1 cellular context compared by ENCODE assay signal in genomic region chr12:12733118-12733517, GRCh38.
TF ChIP-seq lines count a peak whose summit lies in the region.

No MANE protein-coding gene starts in this region.

TF ChIP-seq in endothelial cell of umbilical vein, 7 proteins besides CTCF, POLR2A, EP300 and RAD21:
- TF ChIP-seq GATA2 (IDR thresholded peaks at IDR 0.05; ENCODE audit: insufficient read depth, insufficient read length, low read depth, low read length) (no peak), JUN (IDR thresholded peaks at IDR 0.05; ENCODE audit: borderline replicate concordance, insufficient read depth, insufficient read length, low read depth) (no peak), FOS (IDR thresholded peaks at IDR 0.05; ENCODE audit: borderline replicate concordance, insufficient read depth, low read length) (no peak), MYC (IDR thresholded peaks at IDR 0.05; ENCODE audit: low read depth, low read length) (no peak), POLR2AphosphoS5 (IDR thresholded peaks at IDR 0.05; ENCODE audit: insufficient read depth, low read depth, low read length) (no peak), MAX (IDR thresholded peaks at IDR 0.05; ENCODE audit: insufficient read depth, insufficient read length) (no peak), EZH2 (IDR thresholded peaks at IDR 0.05; ENCODE audit: borderline replicate concordance, low read depth, low read length, severe bottlenecking) (no peak)
